1 cellular context compared by ENCODE assay signal in the genomic region with DNA sequence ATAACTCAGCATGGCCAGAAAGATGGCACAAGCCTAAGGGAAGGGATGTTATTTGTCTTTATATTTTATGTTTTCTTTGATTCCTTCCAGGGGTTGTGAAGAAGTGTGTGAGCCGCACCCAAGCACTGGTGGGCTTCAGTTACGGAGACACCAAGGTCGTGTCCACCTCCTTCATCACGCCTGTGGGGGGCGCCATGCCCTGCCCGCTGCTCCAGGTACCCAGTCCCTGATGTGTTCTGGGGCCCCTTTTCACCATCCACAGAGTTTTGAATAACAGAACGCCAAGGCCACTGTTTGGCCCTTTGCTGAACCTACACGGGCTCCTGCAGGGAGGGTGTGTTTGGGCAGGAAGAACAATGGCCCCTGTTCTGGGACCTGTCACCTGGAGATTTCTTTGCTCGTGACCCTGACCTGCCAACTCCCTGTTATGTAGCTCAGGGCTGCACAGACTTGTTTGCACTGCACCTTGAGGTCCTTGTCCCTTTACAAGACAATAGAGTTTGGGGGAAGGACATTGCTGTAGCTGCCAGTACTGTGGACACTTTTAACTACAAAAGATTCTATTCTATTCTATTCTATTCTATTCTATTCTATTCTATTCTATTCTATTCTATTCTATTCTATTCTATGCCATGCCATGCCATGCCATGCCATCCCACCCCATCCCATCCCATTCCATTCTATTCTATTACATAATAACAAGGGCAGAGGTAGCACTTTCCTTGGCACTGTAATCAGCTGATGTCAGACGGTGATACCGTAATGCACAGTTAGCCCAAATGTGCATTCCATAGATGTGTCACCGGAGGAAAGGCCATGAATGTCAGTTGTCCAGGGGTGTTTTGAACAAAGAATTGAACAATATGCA.
TF ChIP-seq lines count a peak whose summit lies in the region.

No MANE protein-coding gene starts in this region.

TF ChIP-seq in GM23338, 12 proteins besides CTCF, POLR2A, EP300 and RAD21:
- TF ChIP-seq NANOG (IDR thresholded peaks at IDR 0.05; ENCODE audit: borderline replicate concordance) (no peak), CREB1 (CRISPR knock-in tag; IDR thresholded peaks at IDR 0.05; ENCODE audit: low read depth) (no peak)
- TF ChIP-seq, protein P1, sequence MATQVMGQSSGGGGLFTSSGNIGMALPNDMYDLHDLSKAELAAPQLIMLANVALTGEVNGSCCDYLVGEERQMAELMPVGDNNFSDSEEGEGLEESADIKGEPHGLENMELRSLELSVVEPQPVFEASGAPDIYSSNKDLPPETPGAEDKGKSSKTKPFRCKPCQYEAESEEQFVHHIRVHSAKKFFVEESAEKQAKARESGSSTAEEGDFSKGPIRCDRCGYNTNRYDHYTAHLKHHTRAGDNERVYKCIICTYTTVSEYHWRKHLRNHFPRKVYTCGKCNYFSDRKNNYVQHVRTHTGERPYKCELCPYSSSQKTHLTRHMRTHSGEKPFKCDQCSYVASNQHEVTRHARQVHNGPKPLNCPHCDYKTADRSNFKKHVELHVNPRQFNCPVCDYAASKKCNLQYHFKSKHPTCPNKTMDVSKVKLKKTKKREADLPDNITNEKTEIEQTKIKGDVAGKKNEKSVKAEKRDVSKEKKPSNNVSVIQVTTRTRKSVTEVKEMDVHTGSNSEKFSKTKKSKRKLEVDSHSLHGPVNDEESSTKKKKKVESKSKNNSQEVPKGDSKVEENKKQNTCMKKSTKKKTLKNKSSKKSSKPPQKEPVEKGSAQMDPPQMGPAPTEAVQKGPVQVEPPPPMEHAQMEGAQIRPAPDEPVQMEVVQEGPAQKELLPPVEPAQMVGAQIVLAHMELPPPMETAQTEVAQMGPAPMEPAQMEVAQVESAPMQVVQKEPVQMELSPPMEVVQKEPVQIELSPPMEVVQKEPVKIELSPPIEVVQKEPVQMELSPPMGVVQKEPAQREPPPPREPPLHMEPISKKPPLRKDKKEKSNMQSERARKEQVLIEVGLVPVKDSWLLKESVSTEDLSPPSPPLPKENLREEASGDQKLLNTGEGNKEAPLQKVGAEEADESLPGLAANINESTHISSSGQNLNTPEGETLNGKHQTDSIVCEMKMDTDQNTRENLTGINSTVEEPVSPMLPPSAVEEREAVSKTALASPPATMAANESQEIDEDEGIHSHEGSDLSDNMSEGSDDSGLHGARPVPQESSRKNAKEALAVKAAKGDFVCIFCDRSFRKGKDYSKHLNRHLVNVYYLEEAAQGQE (IDR thresholded peaks at IDR 0.05; ENCODE audit: unreplicated experiment) = no peak
- TF ChIP-seq, protein P2, sequence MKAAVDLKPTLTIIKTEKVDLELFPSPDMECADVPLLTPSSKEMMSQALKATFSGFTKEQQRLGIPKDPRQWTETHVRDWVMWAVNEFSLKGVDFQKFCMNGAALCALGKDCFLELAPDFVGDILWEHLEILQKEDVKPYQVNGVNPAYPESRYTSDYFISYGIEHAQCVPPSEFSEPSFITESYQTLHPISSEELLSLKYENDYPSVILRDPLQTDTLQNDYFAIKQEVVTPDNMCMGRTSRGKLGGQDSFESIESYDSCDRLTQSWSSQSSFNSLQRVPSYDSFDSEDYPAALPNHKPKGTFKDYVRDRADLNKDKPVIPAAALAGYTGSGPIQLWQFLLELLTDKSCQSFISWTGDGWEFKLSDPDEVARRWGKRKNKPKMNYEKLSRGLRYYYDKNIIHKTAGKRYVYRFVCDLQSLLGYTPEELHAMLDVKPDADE (IDR thresholded peaks at IDR 0.05) = no peak
